28 cellular contexts compared by ENCODE assay signal in the genomic region with DNA sequence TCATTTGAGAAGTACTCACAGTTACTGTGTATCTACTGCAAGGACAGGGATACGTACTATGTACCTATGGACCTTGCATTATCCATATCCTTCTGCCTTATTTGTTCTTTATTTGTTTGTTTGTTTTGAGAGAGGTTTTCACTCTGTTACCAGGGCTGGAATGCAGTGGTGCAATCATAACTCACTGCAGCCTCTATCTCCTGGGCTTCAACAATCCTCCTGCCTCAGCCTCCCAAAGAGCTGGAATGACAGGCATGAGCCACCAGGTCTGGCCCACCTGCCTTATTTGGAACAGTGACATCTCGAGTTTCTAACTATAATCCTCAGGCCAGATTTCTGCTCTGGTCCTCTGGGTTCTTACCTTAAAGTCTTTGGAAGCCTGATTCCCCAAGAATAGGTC.
"Had no signal": no experiment of that assay in that cellular context is flagged by ENCODE, and none has a peak within 500 bp of the region (broad histone marks: within the 10 kb centered on the region; RNA-seq: fewer than 3 reads in every experiment).

No MANE protein-coding gene starts in this region.

- H3K27ac ChIP-seq: colonic mucosa, coronary artery, epithelial cell of prostate, esophagus muscularis mucosa, esophagus squamous epithelium, foreskin keratinocyte, gastrocnemius medialis, gastroesophageal sphincter, heart left ventricle, heart right ventricle had no signal

- H3K36me3 ChIP-seq: colonic mucosa, esophagus muscularis mucosa, esophagus squamous epithelium, gastrocnemius medialis, gastroesophageal sphincter, heart left ventricle, heart right ventricle had no signal

- FAIRE-seq: colon, endometrium, endothelial cell of umbilical vein, frontal cortex had no signal

- H3K9me3 ChIP-seq: colonic mucosa, esophagus muscularis mucosa, esophagus squamous epithelium, gastrocnemius medialis, gastroesophageal sphincter, heart left ventricle, heart right ventricle had no signal

- DNase-seq: colonic mucosa; cortex of kidney; dermis blood vessel endothelial cell; dorsolateral prefrontal cortex; effector CD4-positive, alpha-beta T cell; effector CD8-positive, alpha-beta T cell; effector memory CD4-positive, alpha-beta T cell; effector memory CD8-positive, alpha-beta T cell; endodermal cell; erythroblast; esophagus squamous epithelium; foreskin fibroblast; foreskin keratinocyte; foreskin melanocyte; gastrocnemius medialis; glutamatergic neuron; head of caudate nucleus; heart left ventricle; heart right ventricle had no signal

- H3K4me1 ChIP-seq: colonic mucosa, foreskin keratinocyte, gastrocnemius medialis, gastroesophageal sphincter, heart left ventricle had no signal

- ATAC-seq: effector memory CD8-positive, alpha-beta T cell; esophagus mucosa; foreskin keratinocyte; gastrocnemius medialis; gastroesophageal sphincter; heart left ventricle; heart right ventricle had no signal

- H3K27me3 ChIP-seq: colonic mucosa, dorsolateral prefrontal cortex, esophagus muscularis mucosa, esophagus squamous epithelium, gastrocnemius medialis, gastroesophageal sphincter, heart left ventricle had no signal

- H3K4me3 ChIP-seq: colonic mucosa, coronary artery, dorsolateral prefrontal cortex, esophagus muscularis mucosa, esophagus squamous epithelium, gastrocnemius medialis, gastroesophageal sphincter, heart left ventricle, heart right ventricle had no signal
